1 cellular context compared by ENCODE assay signal in genomic region chr21:46393451-46393940, GRCh38.
TF ChIP-seq lines count a peak whose summit lies in the region.

No MANE protein-coding gene starts in this region.

TF ChIP-seq in K562, 482 proteins besides CTCF, POLR2A, EP300 and RAD21 (continued from another document):
- no peak for TF ChIP-seq SIX5 (IDR thresholded peaks at IDR 0.05; ENCODE audit: borderline replicate concordance in 1 of 2, insufficient read depth in 1 of 2, low read depth in 1 of 2, low read length in 2 of 2)
- 0 out of 2 replicates have a peak, but pooled peaks have one; percentile 37 for TF ChIP-seq MAX (CRISPR knock-in tag; IDR thresholded peaks at IDR 0.05)
- no peak for TF ChIP-seq TBP (optimal IDR thresholded peaks at IDR 0.05; ENCODE audit: low read depth, low read length)
- TF ChIP-seq POLR2H (tag; IDR thresholded peaks at IDR 0.05; ENCODE audit: low read depth): no peak
- no peak for TF ChIP-seq SUPT5H (IDR thresholded peaks at IDR 0.05)
